Comparison of ENCODE assay signal across 8 cellular contexts in the genomic region with DNA sequence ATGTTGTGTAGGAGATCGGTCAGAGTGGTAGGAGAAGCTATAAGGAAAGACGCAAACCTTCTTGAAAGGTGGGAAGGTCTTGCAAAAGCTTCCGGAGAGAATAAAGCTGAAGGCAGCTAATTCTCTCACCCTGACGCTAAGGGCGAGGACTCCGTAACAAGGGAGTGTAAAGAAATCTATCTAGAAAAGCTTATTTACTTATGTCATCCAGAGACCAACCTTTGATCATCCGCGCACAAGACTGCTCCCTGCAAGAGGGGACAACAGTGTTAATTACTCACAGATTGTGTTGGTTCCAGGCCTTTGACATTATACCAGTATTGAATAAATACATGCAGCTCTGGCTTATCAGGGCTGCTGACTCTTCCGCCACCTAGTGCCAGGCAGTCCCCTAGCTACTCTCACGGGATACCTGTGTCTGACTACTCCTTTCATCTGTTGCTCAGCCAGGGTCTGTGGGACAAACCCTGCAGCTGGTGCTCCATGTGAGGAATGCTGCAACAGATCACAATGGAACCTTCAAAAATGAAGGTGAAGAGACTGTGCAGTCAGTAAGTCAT.
DNase-seq lines count a peak whose midpoint lies in the region; ATAC-seq and TF ChIP-seq lines count a peak whose summit lies in the region.

No MANE protein-coding gene starts in this region.

- DNase-seq in H4 (ENCODE audit: low spot score) (peak; percentile 36), SW480 (ENCODE audit: low spot score) (peak; percentile 68), left ventricle myocardium superior (peak; percentile 27), GM10248 (ENCODE audit: extremely low spot score) (no peak), NCI-H1930 (lab: John Stamatoyannopoulos, UW) (no peak), caudate nucleus (lab: John Stamatoyannopoulos, UW) (no peak)

- peak; percentile 38 for ATAC-seq in left ventricle myocardium superior
- ATAC-seq in GM18858 (IDR thresholded peaks at IDR 0.05; ENCODE audit: unreplicated experiment): no peak

- CTCF ChIA-PET in GM10248 (lab: Yijun Ruan, JAX): interaction anchor here (1.0 kb wide), 1 partner anchor 20 kb away, joined by 3 read pairs; no protein-coding TSS in a partner anchor

- POLR2A ChIA-PET in GM10248 (lab: Yijun Ruan, JAX): no interaction called here

- peak; percentile 70 for TF ChIP-seq CTCF in 22Rv1 (IDR thresholded peaks at IDR 0.05)
- no peak for TF ChIP-seq CTCF in GM10248 (IDR thresholded peaks at IDR 0.05; ENCODE audit: control extremely low read depth, extremely low read depth, low read depth, missing control alignments)

- H3K27ac ChIP-seq in 22Rv1 (no peak overlapping the region), caudate nucleus (ENCODE audit: low read depth, low read length) (no peak overlapping the region)

- intact Hi-C loops in left ventricle myocardium superior (cut with micrococcal nuclease): no loop called here

Comparison
In these comparisons a context has a peak if more than half of its experiments do, and no peak if none do; other contexts are left out.
1. DNase-seq: peak in H4 (single experiment), SW480 (single experiment) and left ventricle myocardium superior (single experiment); none in GM10248 (single experiment), NCI-H1930 (0 of 2) and caudate nucleus (0 of 61).